ENCODE assay signal across 1 cellular context in the genomic region with DNA sequence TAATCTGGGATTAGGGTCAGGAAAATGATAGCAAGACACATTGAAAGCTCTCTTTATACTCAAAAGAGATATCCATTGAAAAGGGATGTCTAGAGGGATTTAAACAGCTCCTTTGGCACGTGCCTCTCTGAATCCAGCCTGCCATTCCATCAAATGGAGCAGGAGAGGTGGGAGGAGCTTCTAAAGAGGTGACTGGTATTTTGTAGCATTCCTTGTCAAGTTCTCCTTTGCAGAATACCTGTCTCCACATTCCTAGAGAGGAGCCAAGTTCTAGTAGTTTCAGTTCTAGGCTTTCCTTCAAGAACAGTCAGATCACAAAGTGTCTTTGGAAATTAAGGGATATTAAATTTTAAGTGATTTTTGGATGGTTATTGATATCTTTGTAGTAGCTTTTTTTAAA.
TF ChIP-seq lines count a peak whose summit lies in the region.

No MANE protein-coding gene starts in this region.

TF ChIP-seq in GM23338, 12 proteins besides CTCF, POLR2A, EP300 and RAD21 (continued from another document):
- TF ChIP-seq ZNF331 (CRISPR knock-in tag; IDR thresholded peaks at IDR 0.05; ENCODE audit: low read depth): no peak
- no peak for TF ChIP-seq EZH2 (IDR thresholded peaks at IDR 0.05; ENCODE audit: low read depth, unreplicated experiment)
- TF ChIP-seq NANOG (IDR thresholded peaks at IDR 0.05; ENCODE audit: borderline replicate concordance): no peak
- no peak for TF ChIP-seq REST (IDR thresholded peaks at IDR 0.05; ENCODE audit: unreplicated experiment)
- TF ChIP-seq STAT1 (IDR thresholded peaks at IDR 0.05; ENCODE audit: unreplicated experiment): no peak
